1 cellular context compared by ENCODE assay signal in the genomic region with DNA sequence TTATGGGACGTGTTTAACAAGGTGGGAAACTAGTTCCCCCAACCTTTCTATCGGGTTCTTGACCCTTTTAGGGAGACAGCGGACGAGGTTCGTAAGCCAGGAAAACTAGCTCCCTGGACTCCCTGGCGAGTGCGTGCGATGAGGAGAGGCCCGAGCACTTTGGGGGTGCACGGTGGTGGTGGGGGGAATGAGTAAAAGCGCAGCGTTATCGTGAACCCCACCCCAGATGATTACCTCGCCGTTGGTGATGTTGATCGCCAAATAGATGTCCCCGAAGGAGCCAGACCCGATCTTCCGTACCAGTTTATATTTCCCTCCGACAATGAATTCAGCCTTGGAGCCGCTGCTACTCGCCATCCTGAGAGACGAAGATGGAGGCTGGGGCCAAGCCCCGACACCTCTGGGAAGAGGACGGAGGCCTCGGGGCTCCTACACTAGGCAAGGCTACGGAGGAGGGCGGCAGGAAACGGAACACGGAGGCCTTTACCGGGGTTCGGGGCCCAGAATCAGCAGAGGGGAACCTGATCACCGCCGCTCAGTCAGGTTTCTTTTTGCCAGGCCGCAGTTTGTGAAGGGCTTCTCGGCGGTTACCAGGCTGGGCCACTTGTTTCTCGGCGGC.
TF ChIP-seq lines count a peak whose summit lies in the region.

No MANE protein-coding gene starts in this region.

TF ChIP-seq in liver, 16 proteins besides CTCF, POLR2A, EP300 and RAD21 (continued from another document):
- TF ChIP-seq, protein P1, sequence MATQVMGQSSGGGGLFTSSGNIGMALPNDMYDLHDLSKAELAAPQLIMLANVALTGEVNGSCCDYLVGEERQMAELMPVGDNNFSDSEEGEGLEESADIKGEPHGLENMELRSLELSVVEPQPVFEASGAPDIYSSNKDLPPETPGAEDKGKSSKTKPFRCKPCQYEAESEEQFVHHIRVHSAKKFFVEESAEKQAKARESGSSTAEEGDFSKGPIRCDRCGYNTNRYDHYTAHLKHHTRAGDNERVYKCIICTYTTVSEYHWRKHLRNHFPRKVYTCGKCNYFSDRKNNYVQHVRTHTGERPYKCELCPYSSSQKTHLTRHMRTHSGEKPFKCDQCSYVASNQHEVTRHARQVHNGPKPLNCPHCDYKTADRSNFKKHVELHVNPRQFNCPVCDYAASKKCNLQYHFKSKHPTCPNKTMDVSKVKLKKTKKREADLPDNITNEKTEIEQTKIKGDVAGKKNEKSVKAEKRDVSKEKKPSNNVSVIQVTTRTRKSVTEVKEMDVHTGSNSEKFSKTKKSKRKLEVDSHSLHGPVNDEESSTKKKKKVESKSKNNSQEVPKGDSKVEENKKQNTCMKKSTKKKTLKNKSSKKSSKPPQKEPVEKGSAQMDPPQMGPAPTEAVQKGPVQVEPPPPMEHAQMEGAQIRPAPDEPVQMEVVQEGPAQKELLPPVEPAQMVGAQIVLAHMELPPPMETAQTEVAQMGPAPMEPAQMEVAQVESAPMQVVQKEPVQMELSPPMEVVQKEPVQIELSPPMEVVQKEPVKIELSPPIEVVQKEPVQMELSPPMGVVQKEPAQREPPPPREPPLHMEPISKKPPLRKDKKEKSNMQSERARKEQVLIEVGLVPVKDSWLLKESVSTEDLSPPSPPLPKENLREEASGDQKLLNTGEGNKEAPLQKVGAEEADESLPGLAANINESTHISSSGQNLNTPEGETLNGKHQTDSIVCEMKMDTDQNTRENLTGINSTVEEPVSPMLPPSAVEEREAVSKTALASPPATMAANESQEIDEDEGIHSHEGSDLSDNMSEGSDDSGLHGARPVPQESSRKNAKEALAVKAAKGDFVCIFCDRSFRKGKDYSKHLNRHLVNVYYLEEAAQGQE (IDR thresholded peaks at IDR 0.05), result no peak
- TF ChIP-seq HNF4G (IDR thresholded peaks at IDR 0.05), result no peak
- no peak for TF ChIP-seq GABPA (IDR thresholded peaks at IDR 0.05 in 1 of 2, conservative IDR thresholded peaks at IDR 0.05 in 1 of 2)
- TF ChIP-seq EGR1 (IDR thresholded peaks at IDR 0.05; ENCODE audit: low read depth in 2 of 2), result no peak
TF ChIP-seq in liver: peak in this region for 0.
